Comparison of ENCODE assay signal across 8 cellular contexts in genomic region chr5:129125819-129126218, GRCh38. TPM values are rescaled to one million over a fixed set of nuclear protein-coding genes. Genes with fewer than 3 reads are reported as not detected.
DNase-seq lines count a peak whose midpoint lies in the region; ATAC-seq and TF ChIP-seq lines count a peak whose summit lies in the region.
"Had no signal": no experiment of that assay in that cellular context is flagged by ENCODE, and none has a peak within 500 bp of the region (broad histone marks: within the 10 kb centered on the region; RNA-seq: fewer than 3 reads in every experiment).

No MANE protein-coding gene starts in this region.

- H3K79me2 ChIP-seq in MM.1S (ENCODE audit: low read length) = no peaks in the 10 kb centered on the region

- peak overlapping the region; percentile 91 for H3K4me2 ChIP-seq in MM.1S (ENCODE audit: low read depth, low read length)

- H4K20me1 ChIP-seq in MM.1S (ENCODE audit: insufficient read depth, low read length) = no peaks in the 10 kb centered on the region

- no peaks in the 10 kb centered on the region for H3K27me3 Mint-ChIP-seq in natural killer cell (ENCODE audit: low read depth in 2 of 2)

- no peaks in the 10 kb centered on the region for H3K27me3 ChIP-seq in MM.1S (replicated peaks; ENCODE audit: insufficient read depth, low read length)
- H3K27me3 ChIP-seq in MG63 = no peaks in the 10 kb centered on the region
- H3K27me3 ChIP-seq in Peyer's patch = no peaks in the 10 kb centered on the region

- H3K9me3 Mint-ChIP-seq in natural killer cell = no peaks in the 10 kb centered on the region
- H3K9me3 Mint-ChIP-seq: nephron had no signal

- peaks cover 12 to 13% of the 10 kb centered on the region in 2 donors for H3K4me1 Mint-ChIP-seq in natural killer cell
- H3K4me1 Mint-ChIP-seq: nephron had no signal

- peak overlapping the region; percentile 76 for H3K4me3 Mint-ChIP-seq in natural killer cell
- H3K4me3 Mint-ChIP-seq: nephron had no signal

- peak overlapping the region; percentile 38 for H3K9ac ChIP-seq in MM.1S (ENCODE audit: low read length)

- H3K9me2 ChIP-seq in MM.1S (replicated peaks; ENCODE audit: insufficient read depth, low read length) = no peaks in the 10 kb centered on the region

- intact Hi-C loops in natural killer cell (cut with micrococcal nuclease) = no loop called here

- H3K36me3 ChIP-seq in MM.1S (replicated peaks; ENCODE audit: insufficient read depth, low read length) = no peaks in the 10 kb centered on the region
- no peaks in the 10 kb centered on the region for H3K36me3 ChIP-seq in MG63
- no peaks in the 10 kb centered on the region for H3K36me3 ChIP-seq in Peyer's patch

- peak overlapping the region; percentile 88 for H2AFZ ChIP-seq in MM.1S (ENCODE audit: low read length)

- TF ChIP-seq CTCF in MM.1S (IDR thresholded peaks at IDR 0.05; ENCODE audit: low read length) = no peak
- no peak for TF ChIP-seq CTCF in natural killer cell (IDR thresholded peaks at IDR 0.05)
- TF ChIP-seq CTCF in Peyer's patch (IDR thresholded peaks at IDR 0.05) = peak in 1 of 6 experiments; percentile 13

- peaks cover 19% of the 10 kb centered on the region for H3F3A ChIP-seq in MM.1S (ENCODE audit: insufficient read depth, low read length)

- H3K9me3 ChIP-seq in MM.1S (replicated peaks; ENCODE audit: insufficient read depth, low read length) (no peaks in the 10 kb centered on the region), MG63 (no peaks in the 10 kb centered on the region), Peyer's patch (no peaks in the 10 kb centered on the region)

- no peak for TF ChIP-seq POLR2A in Peyer's patch (IDR thresholded peaks at IDR 0.05)

- H3K27ac ChIP-seq in MM.1S (ENCODE audit: low read length) (peak overlapping the region; percentile 74), Peyer's patch (no peak overlapping the region)

- no peaks in the 10 kb centered on the region for H3K36me3 Mint-ChIP-seq in natural killer cell

- H3K4me3 ChIP-seq in MM.1S (ENCODE audit: low read length) (peak overlapping the region; percentile 54), MG63 (no peak overlapping the region), Peyer's patch (no peak overlapping the region)

- ATAC-seq in GM18873 (IDR thresholded peaks at IDR 0.05; ENCODE audit: low FRiP score, unreplicated experiment) (peak; percentile 80), HG02610 (IDR thresholded peaks at IDR 0.05; ENCODE audit: unreplicated experiment) (peak; percentile 77), natural killer cell (peak; percentile 50 to 76 (median 51))

- H3K4me1 ChIP-seq in MM.1S (ENCODE audit: low read length) (peaks cover 15% of the 10 kb centered on the region), Peyer's patch (no peaks in the 10 kb centered on the region)

- DNase-seq in MM.1S (peak; percentile 83), natural killer cell (no peak), SIG-M5 (lab: John Stamatoyannopoulos, UW) (no peak), MG63 (no peak), Peyer's patch (no peak)

- peak overlapping the region; percentile 73 to 89 for H3K27ac Mint-ChIP-seq in natural killer cell
- H3K27ac Mint-ChIP-seq: nephron had no signal

RNA-seq across cellular contexts. Expression of gene ISOC1, which starts 31.3 kb away (rescaled TPM):
- total RNA-seq in natural killer cell = 10 to 100 TPM; 11.3 to 15.5 (median 15.1) TPM
- 13.1 and 22.7 TPM in 2 replicates for total RNA-seq in MG63 (2014; rRNA removed; shearing (Covaris generic); ENCODE audit: low replicate concordance)
- 10 to 100 TPM; 21.5 to 54.5 (median 38.7) TPM for total RNA-seq in Peyer's patch
